In the genomic region with DNA sequence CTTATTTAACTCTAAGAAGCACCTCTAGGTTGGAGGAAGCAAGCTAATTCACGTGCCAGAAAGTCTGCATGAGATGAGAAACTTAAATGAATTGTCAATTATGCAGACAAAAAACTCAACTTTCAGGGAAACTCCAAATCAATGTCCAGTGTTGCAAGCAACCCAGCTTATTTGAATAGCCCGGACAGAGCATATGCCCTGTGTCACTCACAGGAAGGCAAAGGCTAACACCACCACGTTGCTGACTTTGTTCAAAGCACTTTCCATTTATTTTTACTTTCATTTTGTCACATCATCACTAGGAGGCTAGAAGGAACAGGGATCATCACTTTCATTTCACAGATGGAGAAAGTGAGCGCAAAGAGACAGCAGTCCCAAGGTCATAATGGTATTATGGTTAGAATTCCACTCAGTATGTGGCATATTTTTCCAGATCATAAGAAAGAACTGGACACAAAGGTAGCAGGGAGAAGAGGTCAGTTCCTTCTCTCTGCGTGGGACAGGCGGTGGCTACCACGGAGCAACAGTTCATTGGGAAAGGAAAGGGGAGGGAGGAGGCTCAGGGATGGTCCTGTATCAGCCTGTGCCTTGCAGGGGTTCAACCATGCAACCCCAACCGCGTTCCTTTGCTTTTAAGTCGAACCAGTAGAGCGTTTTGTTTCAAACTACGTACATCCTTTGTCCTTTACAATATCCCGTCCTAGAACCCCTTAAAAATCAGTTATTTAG, we compare ENCODE assay signal across 8 cellular contexts. TPM values are rescaled to one million over a fixed set of nuclear protein-coding genes. Genes with fewer than 3 reads are reported as not detected.
DNase-seq lines count a peak whose midpoint lies in the region; ATAC-seq and TF ChIP-seq lines count a peak whose summit lies in the region.

No MANE protein-coding gene starts in this region.

- ATAC-seq in HG03354 (IDR thresholded peaks at IDR 0.05; ENCODE audit: poor library complexity, severe bottlenecking, unreplicated experiment): peak; percentile 41
- ATAC-seq in GM19397 (IDR thresholded peaks at IDR 0.05; ENCODE audit: unreplicated experiment): no peak

- peaks cover 35% of the 10 kb centered on the region for H3K27me3 Mint-ChIP-seq in neural crest cell (ENCODE audit: low read depth)

- no peaks in the 10 kb centered on the region for H3K9me3 Mint-ChIP-seq in neural crest cell

- H3K27ac ChIP-seq in VCaP: peak overlapping the region; percentile 79

- peaks cover 6% of the 10 kb centered on the region for H3K36me3 Mint-ChIP-seq in neural crest cell (ENCODE audit: low read depth)

- TF ChIP-seq CTCF in VCaP (conservative IDR thresholded peaks at IDR 0.05) (peak; percentile 14; the same call in 1 of the 2 replicates), fibroblast of pulmonary artery (IDR thresholded peaks at IDR 0.05; ENCODE audit: low read length, missing control alignments) (peak; percentile 11), neural crest cell (conservative IDR thresholded peaks at IDR 0.05) (peak; percentile 20)

- DNase-seq in stimulated activated naive CD4-positive, alpha-beta T cell (lab: John Stamatoyannopoulos, UW): peak in 4 of 6 experiments; percentile 1 to 47 (median 33)
- DNase-seq in stimulated activated naive CD4-positive, alpha-beta T cell treated with Interleukin-2 at 50 U/mL for 16 hours (lab: John Stamatoyannopoulos, UW): no peak
- DNase-seq in fibroblast of pulmonary artery (ENCODE audit: low read depth) (peak; percentile 70), neural crest cell (ENCODE audit: low read depth, low spot score) (no peak), NCI-H2227 (lab: John Stamatoyannopoulos, UW; ENCODE audit: unreplicated experiment) (no peak)

- H3K4me1 Mint-ChIP-seq in neural crest cell: peaks cover 52% of the 10 kb centered on the region

- H3K4me3 Mint-ChIP-seq in neural crest cell: peak overlapping the region; percentile 95

- peak overlapping the region; percentile 91 for H3K4me3 ChIP-seq in fibroblast of pulmonary artery (replicated peaks; ENCODE audit: low read depth, low read length)

- H3K27ac Mint-ChIP-seq in neural crest cell (ENCODE audit: unreplicated experiment): peak overlapping the region; percentile 44

RNA-seq across cellular contexts. Expression of a gene that starts 1.2 kb away (rescaled TPM):
- total RNA-seq in neural crest cell: 32.0 and 33.8 TPM in 2 replicates

Comparison
In these comparisons a context has a peak if more than half of its experiments do, and no peak if none do; other contexts are left out.
1. DNase-seq: peak in stimulated activated naive CD4-positive, alpha-beta T cell (4 of 6) and fibroblast of pulmonary artery (single experiment); none in stimulated activated naive CD4-positive, alpha-beta T cell treated with Interleukin-2 at 50 U/mL for 16 hours (single experiment), neural crest cell (single experiment) and NCI-H2227 (single experiment).
2. Peak in every context shown above with its lines, with median percentiles within 50 percentile points of each other: CTCF ChIP-seq.